ENCODE assay signal across 29 cellular contexts in genomic region chr12:32423598-32423997, GRCh38.
"Had no signal": no experiment of that assay in that cellular context is flagged by ENCODE, and none has a peak within 500 bp of the region (broad histone marks: within the 10 kb centered on the region; RNA-seq: fewer than 3 reads in every experiment).

No MANE protein-coding gene starts in this region.

- H3K27ac ChIP-seq: ascending aorta, body of pancreas had no signal

- DNase-seq: activated CD4-positive, alpha-beta T cell treated with anti-CD3 and anti-CD28 coated beads for 48 hours; activated CD4-positive, alpha-beta T cell treated with anti-CD3 and anti-CD28 coated beads, Interleukin-2, amount 50 U/mL, for 4 hours; activated CD4-positive, CD25-positive, alpha-beta regulatory T cell treated with anti-CD3 and anti-CD28 coated beads, Interleukin-2, amount 50 U/mL, for 72 hours; activated CD8-positive, alpha-beta memory T cell treated with anti-CD3 and anti-CD28 coated beads, Interleukin-2, amount 50 U/mL, for 48 hours; activated CD8-positive, alpha-beta T cell treated with anti-CD3 and anti-CD28 coated beads, Interleukin-2, amount 10 ng/mL, durations not matched to agents 7 days and 5 days; activated effector memory CD4-positive, alpha-beta T cell treated with anti-CD3 and anti-CD28 coated beads, Interleukin-2, amount 50 U/mL, for 16 hours; activated naive CD4-positive, alpha-beta T cell treated with Interleukin-2 at 50 U/mL for 16 hours; activated naive CD8-positive, alpha-beta T cell treated with anti-CD3 and anti-CD28 coated beads, Interleukin-2, amount 50 U/mL, for 24 hours; activated T-cell treated with anti-CD3 and anti-CD28 coated beads, Interleukin-2, amount 50 U/mL, for 1 hour; amniotic stem cell; body of pancreas; KG1; NCI-H1092 treated with DMSO at 0.1 percent for 48 hours; NCI-H1417 treated with DMSO at 0.1 percent for 48 hours; NCI-H1694 treated with DMSO at 0.1 percent for 48 hours; NCI-H2029 treated with DMSO at 0.1 percent for 48 hours; NCI-H345; NCI-H510A; NCI-H526 treated with DMSO at 0.1 percent for 48 hours; NCI-H82; SHP77 treated with DMSO at 0.1 percent for 48 hours; T-cell; T-helper 2 cell; T1000 had no signal

- FAIRE-seq: bronchial epithelial cell had no signal

- H3K9me3 ChIP-seq: body of pancreas had no signal

- ATAC-seq: activated CD8-positive, alpha-beta T cell treated with anti-CD3 and anti-CD28 coated beads, Interleukin-2, amount 10 ng/mL, durations not matched to agents 7 days and 5 days; activated naive CD4-positive, alpha-beta T cell treated with anti-CD3 and anti-CD28 coated beads, Interleukin-2, amount 50 U/mL, for 72 hours; activated naive CD8-positive, alpha-beta T cell treated with anti-CD3 and anti-CD28 coated beads, Interleukin-2, amount 50 U/mL, for 24 hours; body of pancreas; Panc1; T-cell; WTC11 had no signal

- H3K36me3 ChIP-seq: ascending aorta had no signal

- H3K4me1 ChIP-seq: ascending aorta had no signal

- H3K27me3 ChIP-seq: ascending aorta, body of pancreas had no signal

- H3K4me3 ChIP-seq: ascending aorta, body of pancreas had no signal
